8 cellular contexts compared by ENCODE assay signal in genomic region chr4:3074846-3075651, GRCh38. TPM values are rescaled to one million over a fixed set of nuclear protein-coding genes. Genes with fewer than 3 reads are reported as not detected.
A peak's percentile ranks its signal among the peaks of the same experiment; 100 is the strongest.
DNase-seq lines count a peak whose midpoint lies in the region; ATAC-seq and TF ChIP-seq lines count a peak whose summit lies in the region.

No MANE protein-coding gene starts in this region.

- peak overlapping the region; percentile 91 for H3K9ac ChIP-seq in DND-41 (ENCODE audit: low read depth, low read length)
- H3K9ac ChIP-seq in duodenal mucosa (ENCODE audit: low read depth in 1 of 2, low read length in 2 of 2) = peak overlapping the region; percentile 86 to 95

- peaks cover 49% of the 10 kb centered on the region for H3K79me2 ChIP-seq in DND-41 (ENCODE audit: insufficient read depth, low read length)

- H3K9me3 ChIP-seq in DND-41 (ENCODE audit: insufficient read depth, low read length, severe bottlenecking) (no peaks in the 10 kb centered on the region), duodenal mucosa (ENCODE audit: control insufficient read depth in 1 of 2, low read length in 2 of 2) (no peaks in the 10 kb centered on the region)

- H2AFZ ChIP-seq in DND-41 (ENCODE audit: low read depth, low read length) = peak overlapping the region; percentile 87

- H3K4me3 ChIP-seq in DND-41 (ENCODE audit: low read depth in 1 of 2, low read length in 2 of 2) = peak overlapping the region; percentile 98 to 99; a peak in 3 of 4 replicates
- peak overlapping the region; percentile 85 to 98 for H3K4me3 ChIP-seq in duodenal mucosa (ENCODE audit: low read depth in 1 of 2, low read length in 2 of 2)

- peak overlapping the region; percentile 98 for H3K4me2 ChIP-seq in DND-41 (ENCODE audit: insufficient read depth, low read length)

- DNase-seq in DND-41 (peak; percentile 79), NCI-H510A (lab: John Stamatoyannopoulos, UW) (peak; percentile 47), lung microvascular endothelial cell (ENCODE audit: low read depth in 2 of 2) (peak; percentile 59 to 77)
- peak; percentile 53 for DNase-seq in activated CD4-positive, alpha-beta T cell treated with anti-CD3 and anti-CD28 coated beads, Interleukin-2, amount 10 ng/mL, durations not matched to agents 7 days and 5 days
- DNase-seq in stimulated activated CD8-positive, alpha-beta memory T cell treated with anti-CD3 and anti-CD28 coated beads, Interleukin-15, amount 100 ng/mL, for 4 hours (ENCODE audit: low read depth in 2 of 2) = peak; percentile 7 to 27

- no peaks in the 10 kb centered on the region for H3K9me3 Mint-ChIP-seq in activated CD4-positive, alpha-beta T cell treated with anti-CD3 and anti-CD28 coated beads, Interleukin-2, amount 10 ng/mL, durations not matched to agents 7 days and 5 days

- H3K36me3 ChIP-seq in DND-41 (ENCODE audit: insufficient read depth, low read length) (no peaks in the 10 kb centered on the region), duodenal mucosa (ENCODE audit: control insufficient read depth in 1 of 2, insufficient read depth in 2 of 2, low read length in 2 of 2) (no peaks in the 10 kb centered on the region)

- ATAC-seq in DND-41 (ENCODE audit: insufficient read depth, low read depth) = peak; percentile 20
- peak; percentile 7 for ATAC-seq in HG02943 (IDR thresholded peaks at IDR 0.05; ENCODE audit: low read depth, unreplicated experiment)
- no peak for ATAC-seq in GM21367 (IDR thresholded peaks at IDR 0.05; ENCODE audit: unreplicated experiment)

- H3K4me1 Mint-ChIP-seq in activated CD4-positive, alpha-beta T cell treated with anti-CD3 and anti-CD28 coated beads, Interleukin-2, amount 10 ng/mL, durations not matched to agents 7 days and 5 days = peaks cover 31% of the 10 kb centered on the region

- H3K27me3 ChIP-seq in DND-41 (ENCODE audit: insufficient read depth, low read length, poor library complexity) = no peaks in the 10 kb centered on the region
- H3K27me3 ChIP-seq in duodenal mucosa (ENCODE audit: control insufficient read depth in 1 of 2, insufficient read depth in 2 of 2, low read length in 2 of 2) = no peaks in the 10 kb centered on the region

- H3K4me1 ChIP-seq in DND-41 (ENCODE audit: insufficient read depth, low read length) (peaks cover 28% of the 10 kb centered on the region), duodenal mucosa (ENCODE audit: control insufficient read depth in 1 of 2, insufficient read depth in 2 of 2, low read length in 2 of 2) (peaks cover 15 to 19% of the 10 kb centered on the region in 2 donors)

- peak overlapping the region; percentile 90 for H3K27ac Mint-ChIP-seq in activated CD4-positive, alpha-beta T cell treated with anti-CD3 and anti-CD28 coated beads, Interleukin-2, amount 10 ng/mL, durations not matched to agents 7 days and 5 days

- H3K4me3 Mint-ChIP-seq in activated CD4-positive, alpha-beta T cell treated with anti-CD3 and anti-CD28 coated beads, Interleukin-2, amount 10 ng/mL, durations not matched to agents 7 days and 5 days = peak overlapping the region; percentile 91

- TF ChIP-seq CTCF in DND-41 (IDR thresholded peaks at IDR 0.05; ENCODE audit: borderline replicate concordance, extremely low read depth, low read length, poor library complexity, severe bottlenecking) = no peak

- POLR2A ChIA-PET in activated CD4-positive, alpha-beta T cell treated with anti-CD3 and anti-CD28 coated beads, Interleukin-2, amount 10 ng/mL, durations not matched to agents 7 days and 5 days (lab: Charles Lee) = no interaction called here

- H4K20me1 ChIP-seq in DND-41 (ENCODE audit: insufficient read depth, low read length) = peaks cover 19% of the 10 kb centered on the region

- no peaks in the 10 kb centered on the region for H3K27me3 Mint-ChIP-seq in activated CD4-positive, alpha-beta T cell treated with anti-CD3 and anti-CD28 coated beads, Interleukin-2, amount 10 ng/mL, durations not matched to agents 7 days and 5 days

- H3K27ac ChIP-seq in DND-41 (ENCODE audit: low read length) = peak overlapping the region; percentile 80
- H3K27ac ChIP-seq in duodenal mucosa (ENCODE audit: low read depth, low read length) = peak overlapping the region; percentile 95

- CTCF ChIA-PET in activated CD4-positive, alpha-beta T cell treated with anti-CD3 and anti-CD28 coated beads, Interleukin-2, amount 10 ng/mL, durations not matched to agents 7 days and 5 days (lab: Charles Lee) = interaction anchor here (0.6 kb wide), 1 partner anchor 305 kb away, joined by 3 read pairs; no protein-coding TSS in a partner anchor

- peaks cover 4% of the 10 kb centered on the region for H3K36me3 Mint-ChIP-seq in activated CD4-positive, alpha-beta T cell treated with anti-CD3 and anti-CD28 coated beads, Interleukin-2, amount 10 ng/mL, durations not matched to agents 7 days and 5 days (ENCODE audit: low read depth)

RNA-seq across cellular contexts. Expression of gene HTT, which starts 0.6 kb away (rescaled TPM):
- total RNA-seq in activated CD4-positive, alpha-beta T cell treated with anti-CD3 and anti-CD28 coated beads, Interleukin-2, amount 10 ng/mL, durations not matched to agents 7 days and 5 days = 10 to 100 TPM; 72.0 to 83.7 TPM
- 26.6 and 34.3 TPM in 2 replicates for total RNA-seq in lung microvascular endothelial cell

RNA-seq across cellular contexts. Expression of gene HTT-AS, which starts 0.7 kb away (rescaled TPM):
- total RNA-seq in activated CD4-positive, alpha-beta T cell treated with anti-CD3 and anti-CD28 coated beads, Interleukin-2, amount 10 ng/mL, durations not matched to agents 7 days and 5 days = not detected
- total RNA-seq in lung microvascular endothelial cell = not detected in 2 replicates

Comparison
In these comparisons a context has a peak if more than half of its experiments do, and no peak if none do; other contexts are left out.
1. DNase-seq: peak in every context shown above with its lines; median percentile 79 in DND-41; 68 in lung microvascular endothelial cell; 53 in activated CD4-positive, alpha-beta T cell treated with anti-CD3 and anti-CD28 coated beads, Interleukin-2, amount 10 ng/mL, durations not matched to agents 7 days and 5 days; 47 in NCI-H510A; 17 in stimulated activated CD8-positive, alpha-beta memory T cell treated with anti-CD3 and anti-CD28 coated beads, Interleukin-15, amount 100 ng/mL, for 4 hours.